ENCODE assay signal across 8 cellular contexts in genomic region chr11:46389450-46390330, GRCh38. TPM values are rescaled to one million over a fixed set of nuclear protein-coding genes. Genes with fewer than 3 reads are reported as not detected.
A peak's percentile ranks its signal among the peaks of the same experiment; 100 is the strongest.
DNase-seq lines count a peak whose midpoint lies in the region; ATAC-seq and TF ChIP-seq lines count a peak whose summit lies in the region.

No MANE protein-coding gene starts in this region.

- H3K9me3 ChIP-seq in MG63 (no peaks in the 10 kb centered on the region), breast epithelium (no peaks in the 10 kb centered on the region)

- H3K36me3 ChIP-seq in MG63 (no peaks in the 10 kb centered on the region), breast epithelium (no peaks in the 10 kb centered on the region)

- intact Hi-C loops in breast epithelium (cut with DNase I; ENCODE audit: low total_unique reads): loop anchor here (5.0 to 10.0 kb wide), 3 partner anchors 145 to 247 kb away; no protein-coding TSS in a partner anchor

- peak overlapping the region; percentile 46 for H3K4me3 ChIP-seq in MG63
- H3K4me3 ChIP-seq in breast epithelium: peak overlapping the region; percentile 26 to 73 (median 46)
- H3K4me3 ChIP-seq in skin epidermis: peak overlapping the region; percentile 4 to 39 (median 30)

- no peak for TF ChIP-seq POLR2A in breast epithelium (IDR thresholded peaks at IDR 0.05)

- H3K27me3 ChIP-seq in MG63 (peaks cover 27% of the 10 kb centered on the region), breast epithelium (peaks cover 22 to 47% of the 10 kb centered on the region in 2 donors)

- peak; percentile 92 for DNase-seq in D341Med (ENCODE audit: low spot score)
- peak; percentile 71 for DNase-seq in MG63
- peak; percentile 56 for DNase-seq in SKM-1 treated with dmso at 0.1 percent for 144 hours (lab: John Stamatoyannopoulos, UW; ENCODE audit: unreplicated experiment)
- DNase-seq in breast epithelium (ENCODE audit: low spot score in 2 of 2): peak in 1 of 2 donors; percentile 70
- no peak for DNase-seq in immature natural killer cell
- DNase-seq in A172 (ENCODE audit: low spot score): no peak

- no peaks in the 10 kb centered on the region for H3K9me3 Mint-ChIP-seq in immature natural killer cell

- peak overlapping the region in 3 of 5 donors; percentile 6 to 54 (median 18) for H3K4me3 Mint-ChIP-seq in immature natural killer cell

- H3K4me1 Mint-ChIP-seq in immature natural killer cell: peaks cover 8 to 24% of the 10 kb centered on the region in 2 donors

- H3K27me3 Mint-ChIP-seq in immature natural killer cell (ENCODE audit: low read depth in 3 of 3): peaks cover 33 to 42% (median 34%) of the 10 kb centered on the region in 3 donors

- TF ChIP-seq CTCF in breast epithelium (IDR thresholded peaks at IDR 0.05): peak in 2 of 3 donors; percentile 66 to 71

- H3K27ac Mint-ChIP-seq in immature natural killer cell: no peak overlapping the region

- no peak overlapping the region for H3K27ac ChIP-seq in breast epithelium
- no peak overlapping the region for H3K27ac ChIP-seq in skin epidermis

- no peaks in the 10 kb centered on the region for H3K36me3 Mint-ChIP-seq in immature natural killer cell

- peaks cover 20 to 29% of the 10 kb centered on the region in 2 donors for H3K4me1 ChIP-seq in breast epithelium

- peak; percentile 41 for ATAC-seq in GM21381 (IDR thresholded peaks at IDR 0.05; ENCODE audit: unreplicated experiment)

RNA-seq across cellular contexts. Expression of gene CHRM4, which starts 1.9 kb away (rescaled TPM):
- total RNA-seq in MG63 (2014; rRNA removed; shearing (Covaris generic); ENCODE audit: low replicate concordance): not detected in 2 replicates
- total RNA-seq in breast epithelium: 1 to 10 TPM in 1 of 3 donors, under 1 TPM in 1, not detected in 1; 0.66 to 1.1 TPM
- polyA plus RNA-seq in immature natural killer cell: under 1 TPM in 2 of 3 donors, not detected in 1; 0.31 to 0.51 TPM
- 4.0 and 5.5 TPM in 2 replicates for total RNA-seq in A172 (2014; rRNA removed; shearing (Covaris generic))

RNA-seq across cellular contexts. Expression of gene MDK, which starts 8.2 kb away (rescaled TPM):
- total RNA-seq in MG63 (2014; rRNA removed; shearing (Covaris generic); ENCODE audit: low replicate concordance): 0.82 and 2.8 TPM in 2 replicates
- 100 to 1,000 TPM in 1 of 3 donors, 10 to 100 TPM in 2; 20.5 to 115 (median 54.7) TPM for total RNA-seq in breast epithelium
- under 1 TPM in 1 of 3 donors, not detected in 2; 0.44 TPM for polyA plus RNA-seq in immature natural killer cell
- total RNA-seq in A172 (2014; rRNA removed; shearing (Covaris generic)): 8.9 and 13.3 TPM in 2 replicates

RNA-seq across cellular contexts. Expression of gene DGKZ, which starts 42.4 kb away (rescaled TPM):
- total RNA-seq in MG63 (2014; rRNA removed; shearing (Covaris generic); ENCODE audit: low replicate concordance): 33.4 and 45.4 TPM in 2 replicates
- total RNA-seq in breast epithelium: 10 to 100 TPM; 42.3 to 46.5 (median 46.2) TPM
- 100 to 1,000 TPM in 1 of 3 donors, 10 to 100 TPM in 2; 40.7 to 120 (median 63.6) TPM for polyA plus RNA-seq in immature natural killer cell
- 88.1 and 89.0 TPM in 2 replicates for total RNA-seq in A172 (2014; rRNA removed; shearing (Covaris generic))

Comparison
In these comparisons a context has a peak if more than half of its experiments do, and no peak if none do; other contexts are left out.
1. DNase-seq: peak in D341Med (single experiment), MG63 (single experiment) and SKM-1 treated with dmso at 0.1 percent for 144 hours (single experiment); none in immature natural killer cell (0 of 3) and A172 (single experiment).
2. Peak in every context shown above with its lines, with median percentiles within 50 percentile points of each other: H3K4me3 ChIP-seq.